ENCODE assay signal across 2 cellular contexts in genomic region chr7:84105582-84105981, GRCh38.
TF ChIP-seq lines count a peak whose summit lies in the region.

No MANE protein-coding gene starts in this region.

TF ChIP-seq in IMR-90, 13 proteins besides CTCF, POLR2A, EP300 and RAD21:
- TF ChIP-seq NFE2L2 (IDR thresholded peaks at IDR 0.05; ENCODE audit: low read depth, low read length), result no peak
- TF ChIP-seq FOS (IDR thresholded peaks at IDR 0.05; ENCODE audit: low read depth, low read length), result 0 out of 2 replicates have a peak, but pooled peaks have one; percentile 20
- no peak for TF ChIP-seq BHLHE40 (IDR thresholded peaks at IDR 0.05; ENCODE audit: low read depth, low read length)
- no peak for TF ChIP-seq RFX5 (IDR thresholded peaks at IDR 0.05; ENCODE audit: low read depth, low read length)
- TF ChIP-seq ELK1 (IDR thresholded peaks at IDR 0.05; ENCODE audit: borderline replicate concordance, low read depth, low read length), result no peak
- no peak for TF ChIP-seq USF2 (IDR thresholded peaks at IDR 0.05; ENCODE audit: low read depth, low read length)
- no peak for TF ChIP-seq SMC3 (IDR thresholded peaks at IDR 0.05; ENCODE audit: low read depth, low read length)

TF ChIP-seq in endothelial cell of umbilical vein, 7 proteins besides CTCF, POLR2A, EP300 and RAD21:
- TF ChIP-seq EZH2 (IDR thresholded peaks at IDR 0.05; ENCODE audit: borderline replicate concordance, low read depth, low read length, severe bottlenecking), result no peak
- TF ChIP-seq MAX (IDR thresholded peaks at IDR 0.05; ENCODE audit: insufficient read depth, insufficient read length), result no peak
- TF ChIP-seq GATA2 (IDR thresholded peaks at IDR 0.05; ENCODE audit: insufficient read depth, insufficient read length, low read depth, low read length), result no peak
- TF ChIP-seq JUN (IDR thresholded peaks at IDR 0.05; ENCODE audit: borderline replicate concordance, insufficient read depth, insufficient read length, low read depth), result peak; percentile 22
- TF ChIP-seq MYC (IDR thresholded peaks at IDR 0.05; ENCODE audit: low read depth, low read length), result no peak
- TF ChIP-seq POLR2AphosphoS5 (IDR thresholded peaks at IDR 0.05; ENCODE audit: insufficient read depth, low read depth, low read length), result no peak
- TF ChIP-seq FOS (IDR thresholded peaks at IDR 0.05; ENCODE audit: borderline replicate concordance, insufficient read depth, low read length), result peak; percentile 63
